26 cellular contexts compared by ENCODE assay signal in genomic region chr1:75449998-75450397, GRCh38.
"Had no signal": no experiment of that assay in that cellular context is flagged by ENCODE, and none has a peak within 500 bp of the region (broad histone marks: within the 10 kb centered on the region; RNA-seq: fewer than 3 reads in every experiment).

No MANE protein-coding gene starts in this region.

- H3K9me3 ChIP-seq: pancreas, prostate gland, testis, thyroid gland, vagina had no signal

- H3K27me3 Mint-ChIP-seq: stimulated activated naive B cell treated with anti-CD40 and anti-IgM and Interleukin-4, amounts not matched to agents 10 μg/mL and 1 μg/mL and 100 μg/mL, for 72 hours had no signal

- DNase-seq: islet precursor cell; left ventricle myocardium inferior; naive thymus-derived CD8-positive, alpha-beta T cell; nucleus accumbens; pancreas; posterior cingulate gyrus; retina; right cardiac atrium; stimulated activated CD4-positive, alpha-beta T cell treated with anti-CD3 and anti-CD28 coated beads, Interleukin-12 subunit alpha, Interleukin-12 subunit beta, amount 100 ng/mL, for 4 hours; stimulated activated CD4-positive, alpha-beta T cell treated with anti-CD3 and anti-CD28 coated beads, Interleukin-15, amount 100 ng/mL, for 24 hours; stimulated activated CD4-positive, alpha-beta T cell treated with anti-CD3 and anti-CD28 coated beads, Interleukin-2, amount 100 ng/mL, for 24 hours; stimulated activated CD4-positive, alpha-beta T cell treated with anti-CD3 and anti-CD28 coated beads, Interleukin-4, amount 100 ng/mL, for 1 hour; stimulated activated naive B cell treated with anti-CD40 and anti-IgM and Interleukin-4, amounts not matched to agents 10 μg/mL and 1 μg/mL and 100 μg/mL, for 72 hours; stimulated activated naive CD8-positive, alpha-beta T cell treated with anti-CD3 and anti-CD28 coated beads, Interleukin-15, Interleukin-2, amounts not matched to agents 100 U/mL and 50 U/mL, for 24 hours; stomach; testis; thyroid gland; transverse colon; upper lobe of left lung had no signal

- H3K4me1 ChIP-seq: left ventricle myocardium inferior, pancreas, prostate gland, stomach, testis, thyroid gland, transverse colon, upper lobe of left lung, vagina had no signal

- H3K27ac ChIP-seq: left ventricle myocardium inferior, pancreas, prostate gland, skin epidermis, stomach, testis, thyroid gland, transverse colon, upper lobe of left lung, vagina had no signal

- H3K36me3 Mint-ChIP-seq: stimulated activated naive B cell treated with anti-CD40 and anti-IgM and Interleukin-4, amounts not matched to agents 10 μg/mL and 1 μg/mL and 100 μg/mL, for 72 hours had no signal

- H3K27ac Mint-ChIP-seq: memory B cell; naive thymus-derived CD8-positive, alpha-beta T cell; nephron; stimulated activated naive B cell treated with anti-CD40 and anti-IgM and Interleukin-4, amounts not matched to agents 10 μg/mL and 1 μg/mL and 100 μg/mL, for 72 hours had no signal

- H3K27me3 ChIP-seq: pancreas, stomach, testis, thyroid gland, transverse colon, upper lobe of left lung, vagina had no signal

- H3K36me3 ChIP-seq: left ventricle myocardium inferior, pancreas, prostate gland, stomach, thyroid gland, transverse colon, upper lobe of left lung, vagina had no signal

- H3K4me3 ChIP-seq: left ventricle myocardium inferior, lung, pancreas, prostate gland, skin epidermis, stomach, testis, thyroid gland, transverse colon, upper lobe of left lung, vagina had no signal

- H3K4me1 Mint-ChIP-seq: memory B cell; nephron; neural crest cell; stimulated activated naive B cell treated with anti-CD40 and anti-IgM and Interleukin-4, amounts not matched to agents 10 μg/mL and 1 μg/mL and 100 μg/mL, for 72 hours had no signal

- H3K4me3 Mint-ChIP-seq: memory B cell; naive thymus-derived CD8-positive, alpha-beta T cell; nephron; neural crest cell; stimulated activated naive B cell treated with anti-CD40 and anti-IgM and Interleukin-4, amounts not matched to agents 10 μg/mL and 1 μg/mL and 100 μg/mL, for 72 hours had no signal
